ENCODE assay signal across 13 cellular contexts in the genomic region with DNA sequence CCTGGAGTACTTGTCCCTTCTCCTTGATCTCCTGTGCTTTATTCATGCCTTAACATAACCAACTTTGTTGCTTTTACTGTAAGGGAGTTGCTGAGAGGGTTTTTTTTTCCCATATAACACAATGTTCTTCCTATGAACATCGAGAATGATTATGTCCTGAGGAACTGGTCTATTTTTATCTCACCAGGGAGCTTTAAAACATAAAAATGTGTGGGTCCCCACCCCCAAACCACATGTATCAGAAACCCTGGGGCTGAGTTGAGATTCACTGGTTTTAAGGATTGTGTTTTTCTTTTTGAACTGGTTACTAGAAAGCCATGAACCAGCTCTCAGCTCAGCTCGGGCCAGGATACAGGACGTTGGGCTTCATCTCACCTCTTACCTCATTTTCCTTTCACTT.
"Had no signal": no experiment of that assay in that cellular context is flagged by ENCODE, and none has a peak within 500 bp of the region (broad histone marks: within the 10 kb centered on the region; RNA-seq: fewer than 3 reads in every experiment).

No MANE protein-coding gene starts in this region.

- DNase-seq: activated CD4-positive, alpha-beta T cell treated with anti-CD3 and anti-CD28 coated beads for 48 hours; activated CD8-positive, alpha-beta T cell treated with anti-CD3 and anti-CD28 coated beads, Interleukin-2, amount 10 ng/mL, durations not matched to agents 7 days and 5 days; activated naive CD4-positive, alpha-beta T cell treated with Interleukin-2 at 50 U/mL for 16 hours; activated naive CD8-positive, alpha-beta T cell treated with anti-CD3 and anti-CD28 coated beads, Interleukin-2, amount 50 U/mL, for 24 hours; mesendoderm; retina; T-cell; thyroid gland had no signal

- H3K36me3 Mint-ChIP-seq: brain, neural progenitor cell, T-cell had no signal

- H3K4me3 Mint-ChIP-seq: activated CD8-positive, alpha-beta T cell treated with anti-CD3 and anti-CD28 coated beads, Interleukin-2, amount 10 ng/mL, durations not matched to agents 7 days and 5 days; activated naive CD8-positive, alpha-beta T cell treated with anti-CD3 and anti-CD28 coated beads, Interleukin-2, amount 50 U/mL, for 24 hours; brain; neural progenitor cell; T-cell had no signal

- H3K9me3 ChIP-seq: thyroid gland had no signal

- H3K27ac ChIP-seq: neural progenitor cell, parathyroid adenoma, SK-N-MC, thyroid gland had no signal

- H3K4me2 ChIP-seq: neural progenitor cell had no signal

- H3K4me1 ChIP-seq: parathyroid adenoma, thyroid gland had no signal

- H3K27me3 ChIP-seq: thyroid gland had no signal

- H3K4me3 ChIP-seq: neural progenitor cell, SK-N-MC, thyroid gland had no signal

- FAIRE-seq: urothelium cell line had no signal

- H3K9me3 Mint-ChIP-seq: activated naive CD8-positive, alpha-beta T cell treated with anti-CD3 and anti-CD28 coated beads, Interleukin-2, amount 50 U/mL, for 24 hours; neural progenitor cell had no signal

- H3K36me3 ChIP-seq: neural progenitor cell, thyroid gland had no signal

- H3K4me1 Mint-ChIP-seq: activated naive CD8-positive, alpha-beta T cell treated with anti-CD3 and anti-CD28 coated beads, Interleukin-2, amount 50 U/mL, for 24 hours had no signal

- H3K9ac ChIP-seq: neural progenitor cell, parathyroid adenoma had no signal

- ATAC-seq: activated CD8-positive, alpha-beta T cell treated with anti-CD3 and anti-CD28 coated beads, Interleukin-2, amount 10 ng/mL, durations not matched to agents 7 days and 5 days; activated naive CD8-positive, alpha-beta T cell treated with anti-CD3 and anti-CD28 coated beads, Interleukin-2, amount 50 U/mL, for 24 hours; T-cell had no signal

- H2AFZ ChIP-seq: neural progenitor cell, parathyroid adenoma had no signal

- H3K27ac Mint-ChIP-seq: activated CD8-positive, alpha-beta T cell treated with anti-CD3 and anti-CD28 coated beads, Interleukin-2, amount 10 ng/mL, durations not matched to agents 7 days and 5 days; activated naive CD8-positive, alpha-beta T cell treated with anti-CD3 and anti-CD28 coated beads, Interleukin-2, amount 50 U/mL, for 24 hours; brain; T-cell had no signal

- H3K79me2 ChIP-seq: parathyroid adenoma had no signal
